Comparison of ENCODE assay signal across 20 cellular contexts in genomic region chr4:39616651-39617050, GRCh38. TPM values are rescaled to one million over a fixed set of nuclear protein-coding genes. Genes with fewer than 3 reads are reported as not detected.
DNase-seq lines count a peak whose midpoint lies in the region; ATAC-seq and TF ChIP-seq lines count a peak whose summit lies in the region.
"Had no signal": no experiment of that assay in that cellular context is flagged by ENCODE, and none has a peak within 500 bp of the region (broad histone marks: within the 10 kb centered on the region; RNA-seq: fewer than 3 reads in every experiment).

No MANE protein-coding gene starts in this region.

- H3K27ac ChIP-seq in SJSA1 (peak overlapping the region; percentile 55), neural progenitor cell (no peak overlapping the region)
- H3K27ac ChIP-seq: brain microvascular endothelial cell, suprapubic skin had no signal

- no peaks in the 10 kb centered on the region for H3K36me3 ChIP-seq in GM06990 (ENCODE audit: control insufficient read depth, insufficient read depth, low read length)
- no peaks in the 10 kb centered on the region for H3K36me3 ChIP-seq in SJSA1
- peaks cover 3% of the 10 kb centered on the region for H3K36me3 ChIP-seq in skeletal muscle satellite cell (ENCODE audit: insufficient read depth, low read length)
- no peaks in the 10 kb centered on the region for H3K36me3 ChIP-seq in neural progenitor cell
- H3K36me3 ChIP-seq: brain microvascular endothelial cell, suprapubic skin had no signal

- peak overlapping the region; percentile 46 for H3K9ac ChIP-seq in skeletal muscle satellite cell (ENCODE audit: low read depth, low read length)
- H3K9ac ChIP-seq in neural progenitor cell = no peak overlapping the region

- H3K4me1 Mint-ChIP-seq in T-helper 17 cell = peaks cover 3% of the 10 kb centered on the region
- peaks cover 7% of the 10 kb centered on the region for H3K4me1 Mint-ChIP-seq in neural progenitor cell

- peaks cover 9% of the 10 kb centered on the region for H4K20me1 ChIP-seq in neural progenitor cell (ENCODE audit: low read depth)

- DNase-seq in GM06990 (ENCODE audit: extremely low read depth, insufficient read length) (no peak), SJSA1 (ENCODE audit: low read depth in 1 of 2, low spot score in 2 of 2) (peak in 1 of 2 experiments; percentile 36), fibroblast of mammary gland (ENCODE audit: low read depth) (peak; percentile 38), T-helper 17 cell (no peak), SHP77 (lab: John Stamatoyannopoulos, UW) (no peak), neural progenitor cell (ENCODE audit: low spot score) (no peak)
- no peak for DNase-seq in activated naive CD4-positive, alpha-beta T cell (lab: John Stamatoyannopoulos, UW)
- DNase-seq: activated CD4-positive, CD25-positive, alpha-beta regulatory T cell treated with anti-CD3 and anti-CD28 coated beads, Interleukin-2, amount 50 U/mL, for 72 hours; activated effector memory CD4-positive, alpha-beta T cell treated with Interleukin-2 at 50 U/mL for 16 hours; brain microvascular endothelial cell; DMS53; MM.1S; NCI-H2029 treated with DMSO at 0.1 percent for 48 hours; NCI-H526 treated with DMSO at 0.1 percent for 48 hours; right cardiac atrium; RPMI8226; T-helper 2 cell had no signal

- H3K27ac Mint-ChIP-seq in T-helper 17 cell (no peak overlapping the region), neural progenitor cell (no peak overlapping the region)
- H3K27ac Mint-ChIP-seq: nephron had no signal

- peaks cover 54% of the 10 kb centered on the region for H3K4me1 ChIP-seq in SJSA1 (replicated peaks)
- H3K4me1 ChIP-seq in skeletal muscle satellite cell (ENCODE audit: control insufficient read depth, insufficient read depth, low read length) = peaks cover 73% of the 10 kb centered on the region
- no peaks in the 10 kb centered on the region for H3K4me1 ChIP-seq in neural progenitor cell

- H3K36me3 Mint-ChIP-seq in T-helper 17 cell (ENCODE audit: low read depth) = peaks cover 2% of the 10 kb centered on the region
- H3K36me3 Mint-ChIP-seq in neural progenitor cell = no peaks in the 10 kb centered on the region

- H3F3A ChIP-seq in neural progenitor cell (ENCODE audit: low read depth) = peaks cover 9% of the 10 kb centered on the region

- no peaks in the 10 kb centered on the region for H3K79me2 ChIP-seq in neural progenitor cell (ENCODE audit: low read depth)

- H3K9me3 Mint-ChIP-seq in neural progenitor cell = no peaks in the 10 kb centered on the region
- H3K9me3 Mint-ChIP-seq: nephron had no signal

- H3K4me3 Mint-ChIP-seq in T-helper 17 cell (no peak overlapping the region), neural progenitor cell (no peak overlapping the region)
- H3K4me3 Mint-ChIP-seq: nephron had no signal

- no peak for ATAC-seq in T-helper 17 cell

- H3K4me2 ChIP-seq in skeletal muscle satellite cell (ENCODE audit: low read length) (peak overlapping the region; percentile 22), neural progenitor cell (no peak overlapping the region)

- no peaks in the 10 kb centered on the region for H3K27me3 Mint-ChIP-seq in T-helper 17 cell
- peaks cover 3% of the 10 kb centered on the region for H3K27me3 Mint-ChIP-seq in neural progenitor cell (ENCODE audit: insufficient read depth, low read depth)

- H2AFZ ChIP-seq in neural progenitor cell (replicated peaks) = no peak overlapping the region

- no peaks in the 10 kb centered on the region for H3K9me3 ChIP-seq in SJSA1 (replicated peaks)
- H3K9me3 ChIP-seq in skeletal muscle satellite cell (replicated peaks; ENCODE audit: low read length) = no peaks in the 10 kb centered on the region
- H3K9me3 ChIP-seq in T-helper 17 cell (ENCODE audit: control insufficient read depth, low read length, poor library complexity, severe bottlenecking) = no peaks in the 10 kb centered on the region
- H3K9me3 ChIP-seq in neural progenitor cell (ENCODE audit: low read depth) = no peaks in the 10 kb centered on the region
- H3K9me3 ChIP-seq: suprapubic skin had no signal

- H3K27me3 ChIP-seq in GM06990 (replicated peaks; ENCODE audit: control insufficient read depth, insufficient read depth, low read length) (no peaks in the 10 kb centered on the region), SJSA1 (replicated peaks) (no peaks in the 10 kb centered on the region), skeletal muscle satellite cell (ENCODE audit: control insufficient read depth, insufficient read depth, low read length) (no peaks in the 10 kb centered on the region), neural progenitor cell (no peaks in the 10 kb centered on the region)
- H3K27me3 ChIP-seq: brain microvascular endothelial cell, suprapubic skin had no signal

- H3K4me3 ChIP-seq in GM06990 (replicated peaks; ENCODE audit: low read depth, low read length) = peak overlapping the region; percentile 2
- H3K4me3 ChIP-seq in SJSA1 = no peak overlapping the region
- no peak overlapping the region for H3K4me3 ChIP-seq in fibroblast of mammary gland (ENCODE audit: control insufficient read depth, low read depth, low read length)
- H3K4me3 ChIP-seq in skeletal muscle satellite cell (ENCODE audit: low read length) = no peak overlapping the region
- no peak overlapping the region for H3K4me3 ChIP-seq in neural progenitor cell
- H3K4me3 ChIP-seq: suprapubic skin had no signal

- TF ChIP-seq CTCF in GM06990 (IDR thresholded peaks at IDR 0.05; ENCODE audit: insufficient read depth, low read length, poor library complexity, severe bottlenecking) (no peak), fibroblast of mammary gland (conservative IDR thresholded peaks at IDR 0.05; ENCODE audit: control insufficient read depth, insufficient read depth, low read depth, low read length) (no peak), neural progenitor cell (IDR thresholded peaks at IDR 0.05) (no peak)

RNA-seq across cellular contexts. Expression of gene SMIM14, which starts 22.0 kb away (rescaled TPM):
- total RNA-seq in SJSA1 (2014; rRNA removed; shearing (Covaris generic)) = 12.6 and 16.1 TPM in 2 replicates
- total RNA-seq in skeletal muscle satellite cell (2012; rRNA removed) = 42.1 and 43.9 TPM in 2 replicates
- total RNA-seq in T-helper 17 cell (1 to 10 TPM; 8.3 to 9.3 TPM), neural progenitor cell (ENCODE audit: low replicate concordance) (43.5 and 91.0 TPM in 2 replicates)
